20 cellular contexts compared by ENCODE assay signal in the genomic region with DNA sequence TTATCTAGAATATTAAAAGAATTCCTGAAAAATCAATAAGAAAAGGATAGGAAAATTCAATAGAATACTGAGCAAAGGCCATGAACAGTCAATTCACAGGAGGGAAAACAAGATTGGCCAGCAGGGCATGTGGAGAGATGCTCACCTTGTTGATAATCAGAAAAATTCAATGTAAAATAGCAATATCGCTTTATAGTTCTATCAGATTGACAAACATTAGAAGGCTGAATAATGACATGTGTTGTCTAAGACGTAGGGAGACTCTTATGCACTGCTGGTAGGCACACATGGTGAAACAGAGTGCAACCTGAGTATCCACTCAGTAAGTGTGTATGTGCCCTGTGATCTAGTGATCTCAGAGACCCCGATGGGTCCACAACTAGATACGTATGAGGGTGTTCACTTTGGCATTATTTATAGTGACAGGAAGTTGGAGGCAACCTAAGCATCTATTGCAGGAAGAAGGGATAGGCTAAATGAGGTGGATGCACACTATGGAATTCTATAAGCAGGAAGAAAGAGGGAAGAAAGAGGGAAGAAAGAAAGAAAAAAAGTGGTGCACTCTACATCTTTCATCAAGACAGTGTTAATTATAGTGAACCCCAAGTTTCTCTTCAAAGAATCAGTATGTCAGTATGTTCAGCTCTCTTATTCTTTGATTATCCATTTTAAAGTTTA. TPM values are rescaled to one million over a fixed set of nuclear protein-coding genes. Genes with fewer than 3 reads are reported as not detected.
DNase-seq lines count a peak whose midpoint lies in the region; ATAC-seq, FAIRE-seq and TF ChIP-seq lines count a peak whose summit lies in the region.
"Had no signal": no experiment of that assay in that cellular context is flagged by ENCODE, and none has a peak within 500 bp of the region (broad histone marks: within the 10 kb centered on the region; RNA-seq: fewer than 3 reads in every experiment).

No MANE protein-coding gene starts in this region.

- H3K4me3 ChIP-seq in HEK293 (ENCODE audit: low read depth, low read length) = no peak overlapping the region
- H3K4me3 ChIP-seq in small intestine (ENCODE audit: low read depth in 1 of 2, low read length in 2 of 2) = no peak overlapping the region
- H3K4me3 ChIP-seq: BLaER1, MG63, Peyer's patch had no signal

- H3K4me3 Mint-ChIP-seq in activated naive CD4-positive, alpha-beta T cell treated with anti-CD3 and anti-CD28 coated beads, Interleukin-2, amount 10 ng/mL, durations not matched to agents 7 days and 5 days = no peak overlapping the region
- H3K4me3 Mint-ChIP-seq in activated naive CD4-positive, alpha-beta T cell treated with anti-CD3 and anti-CD28 coated beads for 36 hours = no peak overlapping the region

- no peak for DNase-seq in activated naive CD4-positive, alpha-beta T cell treated with anti-CD3 and anti-CD28 coated beads, Interleukin-2, amount 10 ng/mL, durations not matched to agents 7 days and 5 days
- DNase-seq in activated naive CD4-positive, alpha-beta T cell treated with anti-CD3 and anti-CD28 coated beads for 36 hours = no peak
- peak; percentile 50 for DNase-seq in islet precursor cell
- DNase-seq in small intestine = no peak
- no peak for DNase-seq in effector CD8-positive, alpha-beta T cell (lab: John Stamatoyannopoulos, UW)
- DNase-seq: 8988T, COR-L47, DMS153, Karpas-422, MG63, NCI-H1092, NCI-H2081 treated with DMSO at 0.1 percent for 48 hours, NCI-H2227 treated with DMSO at 0.1 percent for 48 hours, NCI-H524 had no signal

- no peak for ATAC-seq in GM19467 (IDR thresholded peaks at IDR 0.05; ENCODE audit: unreplicated experiment)
- ATAC-seq in GM19324 (IDR thresholded peaks at IDR 0.05; ENCODE audit: low FRiP score, unreplicated experiment) = no peak
- ATAC-seq: Right ventricle myocardium inferior had no signal

- H3K4me1 Mint-ChIP-seq in activated naive CD4-positive, alpha-beta T cell treated with anti-CD3 and anti-CD28 coated beads, Interleukin-2, amount 10 ng/mL, durations not matched to agents 7 days and 5 days = peaks cover 25% of the 10 kb centered on the region
- H3K4me1 Mint-ChIP-seq in activated naive CD4-positive, alpha-beta T cell treated with anti-CD3 and anti-CD28 coated beads for 36 hours (ENCODE audit: low read depth) = peaks cover 10% of the 10 kb centered on the region

- H3K9me3 ChIP-seq in HEK293 (ENCODE audit: control insufficient read depth, insufficient read depth, low read depth, low read length) = no peaks in the 10 kb centered on the region
- no peaks in the 10 kb centered on the region for H3K9me3 ChIP-seq in small intestine (ENCODE audit: control insufficient read depth, low read depth)
- H3K9me3 ChIP-seq: MG63, Peyer's patch had no signal

- H3K27ac ChIP-seq in HEK293 (ENCODE audit: extremely low read depth, low read depth, low read length) = no peak overlapping the region
- peak overlapping the region; percentile 1 to 27 for H3K27ac ChIP-seq in small intestine (ENCODE audit: low read depth in 1 of 2, low read length in 1 of 2)
- H3K27ac ChIP-seq: BLaER1 had no signal

- POLR2A ChIA-PET in HEK293 (lab: Yijun Ruan, JAX) = no interaction called here

- H3K36me3 Mint-ChIP-seq in activated naive CD4-positive, alpha-beta T cell treated with anti-CD3 and anti-CD28 coated beads, Interleukin-2, amount 10 ng/mL, durations not matched to agents 7 days and 5 days = peaks cover 7% of the 10 kb centered on the region
- H3K36me3 Mint-ChIP-seq in activated naive CD4-positive, alpha-beta T cell treated with anti-CD3 and anti-CD28 coated beads for 36 hours (ENCODE audit: low read depth) = no peaks in the 10 kb centered on the region

- peaks cover 10% of the 10 kb centered on the region for H3K27me3 Mint-ChIP-seq in activated naive CD4-positive, alpha-beta T cell treated with anti-CD3 and anti-CD28 coated beads, Interleukin-2, amount 10 ng/mL, durations not matched to agents 7 days and 5 days
- H3K27me3 Mint-ChIP-seq in activated naive CD4-positive, alpha-beta T cell treated with anti-CD3 and anti-CD28 coated beads for 36 hours (ENCODE audit: low read depth) = no peaks in the 10 kb centered on the region

- intact Hi-C loops in activated naive CD4-positive, alpha-beta T cell treated with anti-CD3 and anti-CD28 coated beads for 36 hours (cut with micrococcal nuclease) = no loop called here

- 82 to 90% (median 87%) methylated on average over 4 of the region's 4 CpGs for WGBS in small intestine, 3 donors

- CTCF ChIA-PET in activated naive CD4-positive, alpha-beta T cell treated with anti-CD3 and anti-CD28 coated beads, Interleukin-2, amount 10 ng/mL, durations not matched to agents 7 days and 5 days (lab: Charles Lee) = interaction anchor here (1.1 to 3.4 kb wide), 3 partner anchors 9 to 39 kb away, joined by 3 to 18 read pairs (median 3); no protein-coding TSS in a partner anchor
- CTCF ChIA-PET in activated naive CD4-positive, alpha-beta T cell treated with anti-CD3 and anti-CD28 coated beads for 36 hours (lab: Charles Lee) = interaction anchor here (0.7 kb wide), 1 partner anchor 109 kb away, joined by 4 read pairs; no protein-coding TSS in a partner anchor
- CTCF ChIA-PET in HEK293 (lab: Yijun Ruan, JAX) = interaction anchor here (0.5 to 0.7 kb wide), 4 partner anchors 9 to 200 kb away, joined by 3 read pairs; no protein-coding TSS in a partner anchor

- H3K4me1 ChIP-seq in HEK293 (ENCODE audit: control insufficient read depth, insufficient read depth, low read length) (no peaks in the 10 kb centered on the region), small intestine (ENCODE audit: control insufficient read depth in 2 of 2, insufficient read depth in 1 of 2, low read depth in 1 of 2, low read length in 1 of 2) (peaks cover 0 to 4% of the 10 kb centered on the region in 2 donors)

- H3K27me3 ChIP-seq in small intestine (ENCODE audit: control insufficient read depth in 2 of 2, insufficient read depth in 2 of 2, low read length in 2 of 2) = no peaks in the 10 kb centered on the region
- H3K27me3 ChIP-seq: BLaER1, MG63, Peyer's patch had no signal

- H3K36me3 ChIP-seq in HEK293 (ENCODE audit: control insufficient read depth in 2 of 2, insufficient read depth in 1 of 2, low read length in 2 of 2) = no peaks in the 10 kb centered on the region
- H3K36me3 ChIP-seq in small intestine (ENCODE audit: control insufficient read depth in 2 of 2, insufficient read depth in 2 of 2, low read length in 2 of 2) = no peaks in the 10 kb centered on the region
- H3K36me3 ChIP-seq: BLaER1, MG63, Peyer's patch had no signal

- H3K9me3 Mint-ChIP-seq in activated naive CD4-positive, alpha-beta T cell treated with anti-CD3 and anti-CD28 coated beads, Interleukin-2, amount 10 ng/mL, durations not matched to agents 7 days and 5 days = peaks cover 8% of the 10 kb centered on the region
- H3K9me3 Mint-ChIP-seq in activated naive CD4-positive, alpha-beta T cell treated with anti-CD3 and anti-CD28 coated beads for 36 hours = peaks cover 3% of the 10 kb centered on the region

- peak overlapping the region; percentile 28 for H3K27ac Mint-ChIP-seq in activated naive CD4-positive, alpha-beta T cell treated with anti-CD3 and anti-CD28 coated beads, Interleukin-2, amount 10 ng/mL, durations not matched to agents 7 days and 5 days
- H3K27ac Mint-ChIP-seq in activated naive CD4-positive, alpha-beta T cell treated with anti-CD3 and anti-CD28 coated beads for 36 hours = no peak overlapping the region

- no peak for FAIRE-seq in small intestine (lab: Jason Lieb, UNC)

- no peak for TF ChIP-seq CTCF in HEK293 (tag by site-specific recombination; IDR thresholded peaks at IDR 0.05)

TF ChIP-seq in HEK293, 187 proteins besides CTCF, POLR2A, EP300 and RAD21:
- TF ChIP-seq YY2 (tag by site-specific recombination; IDR thresholded peaks at IDR 0.05) (no peak), ZIC2 (tag by site-specific recombination; IDR thresholded peaks at IDR 0.05) (no peak), ZNF366 (tag by site-specific recombination; conservative IDR thresholded peaks at IDR 0.05) (peak; percentile 79)

RNA-seq across cellular contexts. Expression of a gene that starts 3.8 kb away (rescaled TPM):
- not detected for total RNA-seq in activated naive CD4-positive, alpha-beta T cell treated with anti-CD3 and anti-CD28 coated beads for 36 hours
- polyA plus RNA-seq in small intestine = not detected
- total RNA-seq: Peyer's patch, Right ventricle myocardium inferior had no signal

RNA-seq across cellular contexts. Expression of a gene that starts 23.2 kb away (rescaled TPM):
- total RNA-seq in activated naive CD4-positive, alpha-beta T cell treated with anti-CD3 and anti-CD28 coated beads for 36 hours = not detected
- 10 to 100 TPM in 1 of 3 donors, 1 to 10 TPM in 1, under 1 TPM in 1; 0.89 to 44.2 (median 4.6) TPM for polyA plus RNA-seq in small intestine

RNA-seq across cellular contexts. Expression of a gene that starts 35.6 kb away (rescaled TPM):
- total RNA-seq in activated naive CD4-positive, alpha-beta T cell treated with anti-CD3 and anti-CD28 coated beads for 36 hours = under 1 TPM; 0.25 to 0.36 TPM
- polyA plus RNA-seq in small intestine = under 1 TPM in 1 of 3 donors, not detected in 2; 0.39 TPM
